Comparison of ENCODE assay signal across 14 cellular contexts in genomic region chr4:10296730-10297129, GRCh38.
DNase-seq lines count a peak whose midpoint lies in the region; TF ChIP-seq lines count a peak whose summit lies in the region.
"Had no signal": no experiment of that assay in that cellular context is flagged by ENCODE, and none has a peak within 500 bp of the region (broad histone marks: within the 10 kb centered on the region; RNA-seq: fewer than 3 reads in every experiment).

No MANE protein-coding gene starts in this region.

- H3K27me3 ChIP-seq in breast epithelium: no peaks in the 10 kb centered on the region
- H3K27me3 ChIP-seq in ectodermal cell (ENCODE audit: control insufficient read depth, insufficient read depth, low read length, poor library complexity, severe bottlenecking): peaks cover 31% of the 10 kb centered on the region
- H3K27me3 ChIP-seq in mesendoderm (ENCODE audit: insufficient read depth, low read length, poor library complexity): no peaks in the 10 kb centered on the region
- H3K27me3 ChIP-seq in tibial nerve: no peaks in the 10 kb centered on the region

- no peak overlapping the region for H3K18ac ChIP-seq in mesendoderm (ENCODE audit: low read length)

- WGBS in ectodermal cell, 2 experiments: 14% methylated on average over 3 of the region's 3 CpGs
- WGBS in mesendoderm (ENCODE audit: extremely low coverage, insufficient coverage, low lambda C conversion rate): no CpG with 5 or more reads among the region's 3 CpGs
- 25 to 38% methylated on average over 3 of the region's 3 CpGs for WGBS in tibial nerve, 2 donors

- no peak overlapping the region for H2BK15ac ChIP-seq in mesendoderm (replicated peaks; ENCODE audit: low read depth)

- TF ChIP-seq EP300 in tibial nerve (IDR thresholded peaks at IDR 0.05): peak; percentile 66 to 78

- TF ChIP-seq POLR2A in breast epithelium (IDR thresholded peaks at IDR 0.05) (no peak), tibial nerve (IDR thresholded peaks at IDR 0.05) (no peak)

- no peak overlapping the region for H3K4me3 ChIP-seq in breast epithelium
- H3K4me3 ChIP-seq in ectodermal cell (ENCODE audit: insufficient read depth, low read depth, low read length): no peak overlapping the region
- H3K4me3 ChIP-seq in mesendoderm (ENCODE audit: low read length): no peak overlapping the region
- H3K4me3 ChIP-seq in tibial nerve: no peak overlapping the region
- H3K4me3 ChIP-seq: A549 had no signal

- peaks cover 9% of the 10 kb centered on the region for H3K9me3 Mint-ChIP-seq in MCF 10A (ENCODE audit: unreplicated experiment)
- H3K9me3 Mint-ChIP-seq: central memory CD8-positive, alpha-beta T cell; naive thymus-derived CD8-positive, alpha-beta T cell had no signal

- H3K4me3 Mint-ChIP-seq in MCF 10A (ENCODE audit: unreplicated experiment): no peak overlapping the region
- H3K4me3 Mint-ChIP-seq: central memory CD8-positive, alpha-beta T cell; naive thymus-derived CD8-positive, alpha-beta T cell had no signal

- CTCF ChIA-PET in MCF 10A (lab: Yijun Ruan, JAX): interaction anchor here (1.1 kb wide), 1 partner anchor 106 kb away, joined by 3 read pairs; no protein-coding TSS in a partner anchor

- no peak overlapping the region for H4K5ac ChIP-seq in mesendoderm (ENCODE audit: low read length)

- no peak overlapping the region for H2BK120ac ChIP-seq in mesendoderm (ENCODE audit: low read depth, low read length)

- H3K4ac ChIP-seq in mesendoderm (ENCODE audit: low read depth, low read length): peak overlapping the region; percentile 12

- POLR2A ChIA-PET in MCF 10A (lab: Yijun Ruan, JAX): interaction anchor here (0.7 kb wide), 1 partner anchor 8 kb away, joined by 3 read pairs; no protein-coding TSS in a partner anchor

- no peak overlapping the region for H2AK5ac ChIP-seq in mesendoderm (ENCODE audit: low read length)

- TF ChIP-seq CTCF in breast epithelium (IDR thresholded peaks at IDR 0.05) (no peak), MCF 10A (IDR thresholded peaks at IDR 0.05; ENCODE audit: unreplicated experiment) (no peak), tibial nerve (IDR thresholded peaks at IDR 0.05) (no peak), GM13976 (IDR thresholded peaks at IDR 0.05; ENCODE audit: borderline replicate concordance, control extremely low read depth, extremely low read depth, insufficient read depth, missing control alignments) (no peak)

- no peaks in the 10 kb centered on the region for H3K79me2 ChIP-seq in mesendoderm (ENCODE audit: control insufficient read depth, insufficient read depth, low read length)

- intact Hi-C loops in breast epithelium (cut with DNase I; ENCODE audit: low total_unique reads) (no loop called here), MCF 10A (cut with micrococcal nuclease) (no loop called here)

- H3K36me3 Mint-ChIP-seq in MCF 10A (ENCODE audit: insufficient read depth, unreplicated experiment): no peaks in the 10 kb centered on the region
- H3K36me3 Mint-ChIP-seq: naive thymus-derived CD8-positive, alpha-beta T cell had no signal

- H3K27ac Mint-ChIP-seq in MCF 10A (ENCODE audit: low read depth, unreplicated experiment): no peak overlapping the region
- H3K27ac Mint-ChIP-seq: naive thymus-derived CD8-positive, alpha-beta T cell had no signal

- BruUV-seq in MCF 10A (replicated peaks; lab: Mats Ljungman, UMichigan): no TSS peak

- H3K36me3 ChIP-seq in breast epithelium (no peaks in the 10 kb centered on the region), ectodermal cell (ENCODE audit: control insufficient read depth, insufficient read depth, low read length) (no peaks in the 10 kb centered on the region), mesendoderm (ENCODE audit: control insufficient read depth, insufficient read depth, low read length) (no peaks in the 10 kb centered on the region), tibial nerve (no peaks in the 10 kb centered on the region)

- H4K8ac ChIP-seq in mesendoderm (ENCODE audit: low read depth, low read length): no peak overlapping the region

- peak; percentile 65 to 78 for DNase-seq in breast epithelium (ENCODE audit: low spot score in 2 of 2)
- DNase-seq in MCF 10A (ENCODE audit: unreplicated experiment): no peak
- peak; percentile 23 for DNase-seq in mesendoderm
- DNase-seq in tibial nerve (ENCODE audit: low spot score in 2 of 2): no peak
- DNase-seq in GM13976 (ENCODE audit: low spot score): no peak
- DNase-seq in NCI-H1436 (lab: John Stamatoyannopoulos, UW): no peak
- no peak for DNase-seq in SKM-1 treated with dmso at 0.1 percent for 144 hours (lab: John Stamatoyannopoulos, UW; ENCODE audit: unreplicated experiment)
- DNase-seq: glutamatergic neuron; naive thymus-derived CD8-positive, alpha-beta T cell; NCI-H1092; stimulated activated naive CD4-positive, alpha-beta T cell treated with Interleukin-2 at 50 U/mL for 16 hours had no signal

- no peak overlapping the region for H2BK5ac ChIP-seq in mesendoderm (ENCODE audit: low read length)

- in situ Hi-C loops in GM13976 (cut with MboI; ENCODE audit: low sequenced_read_pairs, unreplicated experiment): no loop called here

- no peak overlapping the region for H3K4me2 ChIP-seq in mesendoderm (ENCODE audit: low read length)
- H3K4me2 ChIP-seq: A549 had no signal

- no peaks in the 10 kb centered on the region for H3K79me1 ChIP-seq in mesendoderm (ENCODE audit: low read length)

- no peak overlapping the region for H3K23ac ChIP-seq in mesendoderm (ENCODE audit: low read length)

- H3K56ac ChIP-seq in mesendoderm (ENCODE audit: low read length): no peak overlapping the region

- no peaks in the 10 kb centered on the region for H3K4me1 Mint-ChIP-seq in MCF 10A (ENCODE audit: insufficient read depth, unreplicated experiment)
- H3K4me1 Mint-ChIP-seq: central memory CD8-positive, alpha-beta T cell had no signal

- no peaks in the 10 kb centered on the region for H3K27me3 Mint-ChIP-seq in MCF 10A (ENCODE audit: insufficient read depth, unreplicated experiment)

- H3K4me1 ChIP-seq in breast epithelium: peaks cover 4 to 13% of the 10 kb centered on the region in 2 donors
- peaks cover 14% of the 10 kb centered on the region for H3K4me1 ChIP-seq in ectodermal cell (ENCODE audit: control insufficient read depth, insufficient read depth, low read length)
- no peaks in the 10 kb centered on the region for H3K4me1 ChIP-seq in mesendoderm (ENCODE audit: control insufficient read depth, low read depth, low read length)
- H3K4me1 ChIP-seq in tibial nerve: peaks cover 0 to 12% (median 3%) of the 10 kb centered on the region in 4 donors
- H3K4me1 ChIP-seq: A549 had no signal

- H3K9me3 ChIP-seq in breast epithelium (no peaks in the 10 kb centered on the region), ectodermal cell (ENCODE audit: control insufficient read depth, low read length) (no peaks in the 10 kb centered on the region), tibial nerve (no peaks in the 10 kb centered on the region)
- H3K9me3 ChIP-seq: A549 had no signal

- no peak overlapping the region for H3K9ac ChIP-seq in mesendoderm (ENCODE audit: low read length)

- H3K27ac ChIP-seq in breast epithelium (peak overlapping the region; percentile 69 to 71), ectodermal cell (ENCODE audit: insufficient read depth, low read depth, low read length, poor library complexity, severe bottlenecking) (peak overlapping the region; percentile 67), mesendoderm (ENCODE audit: low read depth, low read length) (no peak overlapping the region), tibial nerve (peak overlapping the region; percentile 48 to 82 (median 70))
- H3K27ac ChIP-seq: A549 had no signal

Comparison
In these comparisons a context has a peak if more than half of its experiments do, and no peak if none do; other contexts are left out.
1. DNase-seq: peak in breast epithelium (2 of 2) and mesendoderm (single experiment); none in MCF 10A (single experiment), tibial nerve (0 of 2), GM13976 (single experiment), NCI-H1436 (single experiment) and SKM-1 treated with dmso at 0.1 percent for 144 hours (single experiment).